In the genomic region with DNA sequence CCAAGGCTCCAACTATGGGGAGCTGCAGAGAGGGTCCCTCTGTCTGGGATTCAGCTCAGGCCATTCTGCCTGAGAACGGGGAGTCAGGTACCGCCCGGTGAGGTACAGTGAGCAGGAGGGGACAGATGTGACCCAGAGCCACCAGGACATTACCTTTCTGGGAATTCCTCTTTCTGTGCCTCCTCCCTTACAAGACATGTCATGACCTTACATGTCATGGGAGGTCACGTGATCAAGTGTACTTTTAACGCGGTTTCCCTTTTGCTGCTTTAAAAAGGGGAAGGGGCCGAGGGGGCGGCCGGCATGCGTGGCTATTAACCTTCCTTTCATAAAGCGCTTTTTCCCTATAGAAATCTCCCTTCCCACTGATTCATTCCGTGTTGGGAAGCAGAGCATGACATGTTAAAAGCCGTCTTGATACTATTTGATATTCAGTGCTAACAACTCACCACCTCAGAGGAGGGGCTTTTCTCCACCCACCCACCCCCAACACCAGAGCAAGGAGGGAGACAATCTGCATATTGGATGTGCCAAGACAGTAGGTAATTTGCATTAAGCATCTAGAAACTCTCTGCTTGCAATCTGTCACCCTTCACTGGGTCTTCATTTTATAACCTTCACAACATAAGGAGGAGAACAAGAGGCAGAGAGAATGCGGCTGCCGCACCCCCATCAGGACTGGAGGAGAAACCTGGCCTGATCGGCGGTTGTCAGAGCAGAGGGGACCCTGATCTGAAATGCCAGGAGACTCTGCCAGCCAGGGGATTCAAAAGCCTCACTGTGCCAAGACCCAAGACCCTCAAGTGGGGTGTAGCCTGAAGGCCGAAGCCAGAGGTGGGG, we compare ENCODE assay signal across 1 cellular context.
TF ChIP-seq lines count a peak whose summit lies in the region.

No MANE protein-coding gene starts in this region.

TF ChIP-seq in HepG2, 621 proteins besides CTCF, POLR2A, EP300 and RAD21:
- TF ChIP-seq JDP2 (CRISPR knock-in tag; IDR thresholded peaks at IDR 0.05; ENCODE audit: borderline replicate concordance) (no peak), RAD51 (IDR thresholded peaks at IDR 0.05; ENCODE audit: borderline replicate concordance) (peak; percentile 87), ZNF598 (CRISPR knock-in tag; IDR thresholded peaks at IDR 0.05; ENCODE audit: borderline replicate concordance) (no peak), NFRKB (IDR thresholded peaks at IDR 0.05) (no peak), ZNF180 (CRISPR knock-in tag; IDR thresholded peaks at IDR 0.05; ENCODE audit: borderline replicate concordance, low read depth) (no peak), ZNF569 (CRISPR knock-in tag; IDR thresholded peaks at IDR 0.05; ENCODE audit: borderline replicate concordance) (no peak), ZNF230 (CRISPR knock-in tag; IDR thresholded peaks at IDR 0.05) (no peak), ZNF446 (CRISPR knock-in tag; IDR thresholded peaks at IDR 0.05) (no peak), RFX5 (IDR thresholded peaks at IDR 0.05; ENCODE audit: low read depth, low read length) (no peak), ZNF605 (CRISPR knock-in tag; IDR thresholded peaks at IDR 0.05) (no peak), NCOA1 (CRISPR knock-in tag; IDR thresholded peaks at IDR 0.05) (no peak)
- TF ChIP-seq, protein P1, sequence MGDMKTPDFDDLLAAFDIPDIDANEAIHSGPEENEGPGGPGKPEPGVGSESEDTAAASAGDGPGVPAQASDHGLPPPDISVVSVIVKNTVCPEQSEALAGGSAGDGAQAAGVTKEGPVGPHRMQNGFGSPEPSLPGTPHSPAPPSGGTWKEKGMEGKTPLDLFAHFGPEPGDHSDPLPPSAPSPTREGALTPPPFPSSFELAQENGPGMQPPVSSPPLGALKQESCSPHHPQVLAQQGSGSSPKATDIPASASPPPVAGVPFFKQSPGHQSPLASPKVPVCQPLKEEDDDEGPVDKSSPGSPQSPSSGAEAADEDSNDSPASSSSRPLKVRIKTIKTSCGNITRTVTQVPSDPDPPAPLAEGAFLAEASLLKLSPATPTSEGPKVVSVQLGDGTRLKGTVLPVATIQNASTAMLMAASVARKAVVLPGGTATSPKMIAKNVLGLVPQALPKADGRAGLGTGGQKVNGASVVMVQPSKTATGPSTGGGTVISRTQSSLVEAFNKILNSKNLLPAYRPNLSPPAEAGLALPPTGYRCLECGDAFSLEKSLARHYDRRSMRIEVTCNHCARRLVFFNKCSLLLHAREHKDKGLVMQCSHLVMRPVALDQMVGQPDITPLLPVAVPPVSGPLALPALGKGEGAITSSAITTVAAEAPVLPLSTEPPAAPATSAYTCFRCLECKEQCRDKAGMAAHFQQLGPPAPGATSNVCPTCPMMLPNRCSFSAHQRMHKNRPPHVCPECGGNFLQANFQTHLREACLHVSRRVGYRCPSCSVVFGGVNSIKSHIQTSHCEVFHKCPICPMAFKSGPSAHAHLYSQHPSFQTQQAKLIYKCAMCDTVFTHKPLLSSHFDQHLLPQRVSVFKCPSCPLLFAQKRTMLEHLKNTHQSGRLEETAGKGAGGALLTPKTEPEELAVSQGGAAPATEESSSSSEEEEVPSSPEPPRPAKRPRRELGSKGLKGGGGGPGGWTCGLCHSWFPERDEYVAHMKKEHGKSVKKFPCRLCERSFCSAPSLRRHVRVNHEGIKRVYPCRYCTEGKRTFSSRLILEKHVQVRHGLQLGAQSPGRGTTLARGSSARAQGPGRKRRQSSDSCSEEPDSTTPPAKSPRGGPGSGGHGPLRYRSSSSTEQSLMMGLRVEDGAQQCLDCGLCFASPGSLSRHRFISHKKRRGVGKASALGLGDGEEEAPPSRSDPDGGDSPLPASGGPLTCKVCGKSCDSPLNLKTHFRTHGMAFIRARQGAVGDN (CRISPR knock-in tag; IDR thresholded peaks at IDR 0.05) = no peak
- TF ChIP-seq, protein P2, sequence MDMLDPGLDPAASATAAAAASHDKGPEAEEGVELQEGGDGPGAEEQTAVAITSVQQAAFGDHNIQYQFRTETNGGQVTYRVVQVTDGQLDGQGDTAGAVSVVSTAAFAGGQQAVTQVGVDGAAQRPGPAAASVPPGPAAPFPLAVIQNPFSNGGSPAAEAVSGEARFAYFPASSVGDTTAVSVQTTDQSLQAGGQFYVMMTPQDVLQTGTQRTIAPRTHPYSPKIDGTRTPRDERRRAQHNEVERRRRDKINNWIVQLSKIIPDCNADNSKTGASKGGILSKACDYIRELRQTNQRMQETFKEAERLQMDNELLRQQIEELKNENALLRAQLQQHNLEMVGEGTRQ (IDR thresholded peaks at IDR 0.05; ENCODE audit: low read depth, low read length) = peak; percentile 58; the same call in 1 of the 2 replicates
- TF ChIP-seq, protein P2 (CRISPR knock-in tag; IDR thresholded peaks at IDR 0.05; ENCODE audit: borderline replicate concordance) = no peak
- TF ChIP-seq, protein P3, sequence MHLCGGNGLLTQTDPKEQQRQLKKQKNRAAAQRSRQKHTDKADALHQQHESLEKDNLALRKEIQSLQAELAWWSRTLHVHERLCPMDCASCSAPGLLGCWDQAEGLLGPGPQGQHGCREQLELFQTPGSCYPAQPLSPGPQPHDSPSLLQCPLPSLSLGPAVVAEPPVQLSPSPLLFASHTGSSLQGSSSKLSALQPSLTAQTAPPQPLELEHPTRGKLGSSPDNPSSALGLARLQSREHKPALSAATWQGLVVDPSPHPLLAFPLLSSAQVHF (CRISPR knock-in tag; IDR thresholded peaks at IDR 0.05) = no peak
